Comparison of ENCODE assay signal across 1 cellular context in genomic region chr1:153023109-153023508, GRCh38.
TF ChIP-seq lines count a peak whose summit lies in the region.

No MANE protein-coding gene starts in this region.

TF ChIP-seq in K562, 482 proteins besides CTCF, POLR2A, EP300 and RAD21 (continued from another document):
- no peak for TF ChIP-seq ZBTB12 (CRISPR knock-in tag; IDR thresholded peaks at IDR 0.05)
